In genomic region chr6:145214570-145214969, GRCh38 we compare ENCODE assay signal across 8 cellular contexts.
DNase-seq lines count a peak whose midpoint lies in the region; ATAC-seq and TF ChIP-seq lines count a peak whose summit lies in the region.

No MANE protein-coding gene starts in this region.

- no peaks in the 10 kb centered on the region for H3K27me3 ChIP-seq in ACC112 (ENCODE audit: insufficient read depth, low read length)
- no peaks in the 10 kb centered on the region for H3K27me3 ChIP-seq in OCI-LY1 (ENCODE audit: insufficient read depth, low read length)
- H3K27me3 ChIP-seq in esophagus squamous epithelium: no peaks in the 10 kb centered on the region
- H3K27me3 ChIP-seq in spleen (replicated peaks in 1 of 7): no peaks in the 10 kb centered on the region

- H2AFZ ChIP-seq in ACC112 (ENCODE audit: low read length, unreplicated experiment) (peak overlapping the region; percentile 90), OCI-LY1 (ENCODE audit: low read length) (no peak overlapping the region)

- H3F3A ChIP-seq in OCI-LY1 (ENCODE audit: insufficient read depth, low read length): no peaks in the 10 kb centered on the region

- H3K36me3 ChIP-seq in ACC112 (ENCODE audit: insufficient read depth, low read length) (no peaks in the 10 kb centered on the region), OCI-LY1 (ENCODE audit: insufficient read depth, low read length) (no peaks in the 10 kb centered on the region), esophagus squamous epithelium (no peaks in the 10 kb centered on the region), spleen (no peaks in the 10 kb centered on the region)

- ATAC-seq in GM19455 (IDR thresholded peaks at IDR 0.05; ENCODE audit: unreplicated experiment): no peak

- TF ChIP-seq POLR2A in esophagus squamous epithelium (IDR thresholded peaks at IDR 0.05): no peak
- no peak for TF ChIP-seq POLR2A in spleen (IDR thresholded peaks at IDR 0.05)

- H3K4me2 ChIP-seq in OCI-LY1 (ENCODE audit: low read length): no peak overlapping the region

- H3K4me1 ChIP-seq in ACC112 (ENCODE audit: control insufficient read depth, insufficient read depth, low read length, unreplicated experiment) (peaks cover 3% of the 10 kb centered on the region), OCI-LY1 (ENCODE audit: insufficient read depth, low read length, severe bottlenecking) (peaks cover 3% of the 10 kb centered on the region), esophagus squamous epithelium (no peaks in the 10 kb centered on the region), spleen (peaks cover 0 to 3% (median 0%) of the 10 kb centered on the region in 6 donors)

- H3K79me2 ChIP-seq in ACC112 (ENCODE audit: control insufficient read depth, insufficient read depth, low read length, unreplicated experiment) (no peaks in the 10 kb centered on the region), OCI-LY1 (ENCODE audit: insufficient read depth, low read length) (no peaks in the 10 kb centered on the region)

- H3K9me3 ChIP-seq in OCI-LY1 (ENCODE audit: low read length): no peaks in the 10 kb centered on the region
- H3K9me3 ChIP-seq in esophagus squamous epithelium: no peaks in the 10 kb centered on the region
- no peaks in the 10 kb centered on the region for H3K9me3 ChIP-seq in spleen

- intact Hi-C loops in esophagus squamous epithelium (cut with DNase I) (no loop called here), spleen (cut with DNase I; ENCODE audit: low total_unique reads) (loop anchor here (5.0 kb wide), 1 partner anchor 627 kb away; no protein-coding TSS in a partner anchor)

- WGBS in esophagus squamous epithelium, 2 donors: 0 to 1% methylated on average over 2 of the region's 2 CpGs
- 3 to 8% (median 6%) methylated on average over 2 of the region's 2 CpGs for WGBS in spleen, 5 donors

- H3K4me3 ChIP-seq in ACC112 (ENCODE audit: low read depth, low read length) (peak overlapping the region; percentile 43), OCI-LY1 (ENCODE audit: low read depth, low read length, poor library complexity, severe bottlenecking) (no peak overlapping the region), esophagus squamous epithelium (no peak overlapping the region), spleen (no peak overlapping the region)

- H3K9ac ChIP-seq in OCI-LY1 (ENCODE audit: low read length): no peak overlapping the region

- H4K20me1 ChIP-seq in OCI-LY1 (ENCODE audit: insufficient read depth, low read length): no peaks in the 10 kb centered on the region

- H3K9me2 ChIP-seq in OCI-LY1 (ENCODE audit: low read depth, low read length): no peaks in the 10 kb centered on the region

- no peak for DNase-seq in GM10266 (ENCODE audit: extremely low spot score)
- no peak for DNase-seq in esophagus squamous epithelium (lab: John Stamatoyannopoulos, UW)
- no peak for DNase-seq in spleen
- no peak for DNase-seq in activated effector memory CD4-positive, alpha-beta T cell treated with Interleukin-2 at 50 U/mL for 16 hours
- DNase-seq in activated CD4-positive, CD25-positive, alpha-beta regulatory T cell (lab: John Stamatoyannopoulos, UW): no peak

- TF ChIP-seq CTCF in GM10266 (IDR thresholded peaks at IDR 0.05; ENCODE audit: control insufficient read depth, insufficient read depth, low read depth, missing control alignments) (peak; percentile 50), OCI-LY1 (IDR thresholded peaks at IDR 0.05; ENCODE audit: low read length) (peak; percentile 67), esophagus squamous epithelium (IDR thresholded peaks at IDR 0.05) (peak in 5 of 6 experiments; percentile 20 to 60 (median 51)), spleen (IDR thresholded peaks at IDR 0.05 in 8 of 11, conservative IDR thresholded peaks at IDR 0.05 in 3 of 11) (peak in 8 of 11 experiments; percentile 18 to 48 (median 41))

- no peak overlapping the region for H3K27ac ChIP-seq in ACC112 (ENCODE audit: low read depth, low read length)
- H3K27ac ChIP-seq in OCI-LY1 (ENCODE audit: low read depth, low read length, poor library complexity, severe bottlenecking): no peak overlapping the region
- no peak overlapping the region for H3K27ac ChIP-seq in esophagus squamous epithelium
- H3K27ac ChIP-seq in spleen: no peak overlapping the region
